ENCODE assay signal across 15 cellular contexts in the genomic region with DNA sequence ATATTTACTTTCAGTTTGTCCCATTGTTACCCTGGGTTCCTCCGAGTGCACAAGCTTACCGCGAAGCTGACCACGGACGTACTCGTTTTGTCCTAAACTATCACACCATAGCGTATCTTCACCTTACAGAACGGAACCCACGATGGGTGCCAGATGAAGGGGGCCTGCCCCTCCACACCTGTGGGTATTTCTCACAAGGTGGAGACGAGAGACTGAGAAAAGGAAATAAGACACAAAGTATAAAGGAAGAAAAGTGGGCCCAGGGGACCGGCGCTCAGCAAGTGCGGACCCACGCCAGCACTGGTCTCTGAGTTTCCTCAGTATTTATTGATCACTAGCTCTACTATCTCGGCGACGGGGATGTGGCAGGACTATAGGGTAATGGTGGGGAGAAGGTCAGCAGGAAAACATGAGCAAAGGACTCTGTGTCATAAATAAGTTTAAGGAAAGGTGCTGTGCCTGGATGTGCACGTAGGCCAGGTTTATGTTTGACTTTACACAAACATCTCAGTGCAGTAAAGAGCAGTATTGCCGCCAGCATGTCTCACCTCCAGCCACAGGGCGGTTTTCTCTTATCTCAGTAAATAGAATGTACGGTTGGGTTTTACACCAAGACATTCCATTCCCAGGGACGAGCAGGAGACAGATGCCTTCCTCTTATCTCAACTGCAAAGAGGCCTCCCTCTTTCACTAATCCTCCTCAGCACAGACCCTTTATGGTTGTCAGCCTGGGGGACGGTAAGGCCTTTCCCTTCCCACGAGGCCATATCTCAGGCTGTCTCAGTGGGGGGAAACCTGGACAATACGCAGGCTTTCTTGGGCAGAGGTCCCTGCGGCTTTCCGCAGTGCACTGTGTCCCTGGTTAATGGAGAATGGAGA. TPM values are rescaled to one million over a fixed set of nuclear protein-coding genes. Genes with fewer than 3 reads are reported as not detected.
DNase-seq lines count a peak whose midpoint lies in the region; ATAC-seq and TF ChIP-seq lines count a peak whose summit lies in the region.
"Not testable (repeated sequence)": the region's sequence is repeated elsewhere in the genome, so short reads cannot be mapped to it uniquely, and the experiment has no call there.
"Had no signal": no experiment of that assay in that cellular context is flagged by ENCODE, and none has a peak within 500 bp of the region (broad histone marks: within the 10 kb centered on the region; RNA-seq: fewer than 3 reads in every experiment).

No MANE protein-coding gene starts in this region.

- peak overlapping the region; percentile 73 to 80 (median 76) for H3K4me3 Mint-ChIP-seq in immature natural killer cell

- H3K4me1 Mint-ChIP-seq in immature natural killer cell = peaks cover 37% of the 10 kb centered on the region in 2 donors

- not testable (repeated sequence) for H3K27me3 ChIP-seq in BLaER1; HUES64 (ENCODE audit: insufficient read depth, low read length); body of pancreas

- peaks cover 16% of the 10 kb centered on the region; the same call in 1 of the 2 replicates for H3K36me3 ChIP-seq in BLaER1
- not testable (repeated sequence) for H3K36me3 ChIP-seq in HUES64 (ENCODE audit: insufficient read depth, low read length); body of pancreas (replicated peaks in 1 of 2; ENCODE audit: insufficient read depth in 1 of 2, low read depth in 2 of 2)

- H3K4me1 ChIP-seq in BLaER1 (peaks cover 86% of the 10 kb centered on the region), body of pancreas (peaks cover 65% of the 10 kb centered on the region)
- H3K4me1 ChIP-seq in HUES64 (ENCODE audit: insufficient read depth, low read length) = not testable (repeated sequence)

- not testable (repeated sequence) for DNase-seq in body of pancreas
- DNase-seq in immature natural killer cell = peak; percentile 58 to 63 (median 61)
- peak; percentile 67 for DNase-seq in posterior vena cava (ENCODE audit: low spot score)

- TF ChIP-seq POLR2A in body of pancreas (IDR thresholded peaks at IDR 0.05) = not testable (repeated sequence)

- not testable (repeated sequence) for TF ChIP-seq CTCF in body of pancreas (IDR thresholded peaks at IDR 0.05)

- intact Hi-C loops in body of pancreas (cut with DNase I) (loop anchor here (5.0 kb wide), 1 partner anchor 248 kb away; no protein-coding TSS in a partner anchor), posterior vena cava (cut with DNase I) (loop anchor here in 1 of 2 donors (5.0 to 10.0 kb wide), 2 partner anchors 238 to 276 kb away; a partner anchor contains a TSS)

- peak overlapping the region; percentile 83 to 95 (median 88) for H3K27ac Mint-ChIP-seq in immature natural killer cell

- H4K20me1 ChIP-seq in BLaER1 = peaks cover 17% of the 10 kb centered on the region

- H3K27me3 Mint-ChIP-seq in immature natural killer cell (ENCODE audit: low read depth in 3 of 3) = not testable (repeated sequence)

- H3K9me3 ChIP-seq in BLaER1; HUES64 (ENCODE audit: insufficient read depth, low read depth, low read length); body of pancreas: not testable (repeated sequence)

- H3K9me3 Mint-ChIP-seq in immature natural killer cell = not testable (repeated sequence)

- H3K4me3 ChIP-seq in BLaER1 = peak overlapping the region; percentile 15; the same call in 1 of the 2 replicates
- H3K4me3 ChIP-seq in HUES64 (ENCODE audit: low read length); body of pancreas: not testable (repeated sequence)

- not testable (repeated sequence) for ATAC-seq in SK-N-SH treated with all-trans-retinoic acid at 6 μM for 48 hours, body of pancreas

- whole genome bisulfite sequencing in HUES64 = 87% methylated on average over 26 of the region's 27 CpGs
- WGBS in body of pancreas, 2 donors = 46 to 49% methylated on average over 27 of the region's 27 CpGs

- peak overlapping the region; percentile 30 for H3K9ac ChIP-seq in BLaER1
- H3K9ac ChIP-seq in HUES64 (ENCODE audit: low read depth, low read length) = not testable (repeated sequence)

- not testable (repeated sequence) for H3K27ac ChIP-seq in BLaER1
- H3K27ac ChIP-seq in HUES64 (ENCODE audit: low read depth, low read length) = peak overlapping the region; percentile 74; the same call in 1 of the 2 replicates
- peak overlapping the region in 3 of 4 donors; percentile 46 to 99 (median 97) for H3K27ac ChIP-seq in body of pancreas

- not testable (repeated sequence) for H3K36me3 Mint-ChIP-seq in immature natural killer cell

- H3K4me2 ChIP-seq in BLaER1 = peak overlapping the region; percentile 66

TF ChIP-seq in SK-N-SH treated with all-trans-retinoic acid at 6 μM for 48 hours, 23 proteins besides CTCF, POLR2A, EP300 and RAD21:
- TF ChIP-seq ZNF70 (CRISPR knock-in tag; IDR thresholded peaks at IDR 0.05) = peak; percentile 23; the same call in 1 of the 2 replicates

RNA-seq across cellular contexts. Expression of a gene that starts 2.3 kb away (rescaled TPM):
- polyA plus RNA-seq in HUES64 (2013, experiment 1 of 2) = 34.7 TPM
- 37.5 TPM for polyA plus RNA-seq in HUES64 (2013, experiment 2 of 2)
- total RNA-seq in body of pancreas (10 to 100 TPM; 45.1 to 52.1 TPM), posterior vena cava (10 to 100 TPM; 28.1 to 33.9 TPM)
- 10 to 100 TPM; 61.2 to 83.3 (median 62.1) TPM for polyA plus RNA-seq in immature natural killer cell

RNA-seq across cellular contexts. Expression of a gene that starts 7.3 kb away (rescaled TPM):
- polyA plus RNA-seq in HUES64 (2013, experiment 1 of 2) = not detected
- polyA plus RNA-seq in HUES64 (2013, experiment 2 of 2) = 0.95 TPM
- total RNA-seq in body of pancreas (10 to 100 TPM in 1 of 2 donors, 1 to 10 TPM in 1; 3.3 to 14.5 TPM), posterior vena cava (under 1 TPM; 0.29 to 0.42 TPM)
- under 1 TPM; 0.37 to 0.46 (median 0.40) TPM for polyA plus RNA-seq in immature natural killer cell
- total RNA-seq: G401 had no signal

RNA-seq across cellular contexts. Expression of a gene that starts 18.9 kb away (rescaled TPM):
- polyA plus RNA-seq in HUES64 (2013, experiment 1 of 2) = 108 TPM
- 108 TPM for polyA plus RNA-seq in HUES64 (2013, experiment 2 of 2)
- total RNA-seq in body of pancreas = 10 to 100 TPM; 69.8 to 72.8 TPM
- polyA plus RNA-seq in immature natural killer cell = 10 to 100 TPM in 2 of 3 donors, 1 to 10 TPM in 1; 5.4 to 24.6 (median 11.0) TPM
- total RNA-seq in posterior vena cava = 10 to 100 TPM; 47.9 to 49.8 TPM

RNA-seq across cellular contexts. Expression of a gene that starts 24.6 kb away (rescaled TPM):
- polyA plus RNA-seq in HUES64 (2013, experiment 1 of 2) = 0.35 TPM
- 1.0 TPM for polyA plus RNA-seq in HUES64 (2013, experiment 2 of 2)
- not detected for total RNA-seq in body of pancreas
- polyA plus RNA-seq in immature natural killer cell = not detected
- not detected for total RNA-seq in posterior vena cava
- total RNA-seq: activated CD8-positive, alpha-beta memory T cell treated with anti-CD3 and anti-CD28 coated beads, Interleukin-2, amount 10 ng/mL, durations not matched to agents 7 days and 5 days; CD8-positive, alpha-beta T cell; G401; gastroesophageal sphincter; liver; naive thymus-derived CD8-positive, alpha-beta T cell; renal cortical epithelial cell; T-helper 1 cell treated with Interleukin-12 subunit alpha and Interleukin-12 subunit beta and Interleukin-4 antibody, amounts not matched to agents 30 ng/mL and 1 ng/mL, for 36 hours had no signal
- polyA plus RNA-seq: liver; naive thymus-derived CD8-positive, alpha-beta T cell had no signal

RNA-seq across cellular contexts. Expression of a gene that starts 30.8 kb away (rescaled TPM):
- not detected for polyA plus RNA-seq in HUES64 (2013, experiment 1 of 2)
- not detected for polyA plus RNA-seq in HUES64 (2013, experiment 2 of 2)
- total RNA-seq in body of pancreas (not detected), posterior vena cava (not detected)
- under 1 TPM in 1 of 3 donors, not detected in 2; 0.62 TPM for polyA plus RNA-seq in immature natural killer cell
- total RNA-seq: activated CD8-positive, alpha-beta memory T cell treated with anti-CD3 and anti-CD28 coated beads, Interleukin-2, amount 10 ng/mL, durations not matched to agents 7 days and 5 days; CD8-positive, alpha-beta T cell; G401; gastroesophageal sphincter; liver; renal cortical epithelial cell; Right ventricle myocardium inferior; T-helper 1 cell treated with Interleukin-12 subunit alpha and Interleukin-12 subunit beta and Interleukin-4 antibody, amounts not matched to agents 30 ng/mL and 1 ng/mL, for 36 hours had no signal
- polyA plus RNA-seq: liver; naive thymus-derived CD8-positive, alpha-beta T cell had no signal
